Comparison of ENCODE assay signal across 8 cellular contexts in genomic region chr1:171434717-171435346, GRCh38. TPM values are rescaled to one million over a fixed set of nuclear protein-coding genes. Genes with fewer than 3 reads are reported as not detected.
A peak's percentile ranks its signal among the peaks of the same experiment; 100 is the strongest.
DNase-seq lines count a peak whose midpoint lies in the region; ATAC-seq and TF ChIP-seq lines count a peak whose summit lies in the region.

No MANE protein-coding gene starts in this region.

- peak overlapping the region in 3 of 4 donors; percentile 35 to 70 (median 51) for H3K4me3 Mint-ChIP-seq in CD4-positive, CD25-positive, alpha-beta regulatory T cell
- peak overlapping the region; percentile 66 for H3K4me3 Mint-ChIP-seq in activated naive CD8-positive, alpha-beta T cell treated with anti-CD3 and anti-CD28 coated beads, Interleukin-2, amount 10 ng/mL, durations not matched to agents 7 days and 5 days

- H3K27ac Mint-ChIP-seq in CD4-positive, CD25-positive, alpha-beta regulatory T cell: peak overlapping the region; percentile 2 to 97 (median 82)
- peak overlapping the region; percentile 73 for H3K27ac Mint-ChIP-seq in activated naive CD8-positive, alpha-beta T cell treated with anti-CD3 and anti-CD28 coated beads, Interleukin-2, amount 10 ng/mL, durations not matched to agents 7 days and 5 days

- H3K4me1 ChIP-seq in CD4-positive, CD25-positive, alpha-beta regulatory T cell (ENCODE audit: control insufficient read depth, insufficient read depth, low read length, poor library complexity, severe bottlenecking): peaks cover 5% of the 10 kb centered on the region
- no peaks in the 10 kb centered on the region for H3K4me1 ChIP-seq in lung (ENCODE audit: control insufficient read depth in 2 of 2, insufficient read depth in 2 of 2, low read length in 2 of 2)
- H3K4me1 ChIP-seq in prostate gland (replicated peaks): no peaks in the 10 kb centered on the region

- H3K27ac ChIP-seq in CD4-positive, CD25-positive, alpha-beta regulatory T cell (ENCODE audit: insufficient read depth, low read length, poor library complexity, severe bottlenecking): no peak overlapping the region
- H3K27ac ChIP-seq in lung (ENCODE audit: low read depth in 1 of 2, low read length in 1 of 2) (peak overlapping the region in 1 of 2 donors; percentile 70), prostate gland (no peak overlapping the region)

- H3K27me3 ChIP-seq in CD4-positive, CD25-positive, alpha-beta regulatory T cell (ENCODE audit: control insufficient read depth, insufficient read depth, low read length): no peaks in the 10 kb centered on the region
- H3K27me3 ChIP-seq in lung (ENCODE audit: control insufficient read depth, insufficient read depth): no peaks in the 10 kb centered on the region
- H3K27me3 ChIP-seq in prostate gland (replicated peaks; ENCODE audit: insufficient read depth): no peaks in the 10 kb centered on the region

- no peaks in the 10 kb centered on the region for H3K9me3 ChIP-seq in CD4-positive, CD25-positive, alpha-beta regulatory T cell (ENCODE audit: control insufficient read depth in 2 of 2, low read length in 2 of 2)
- H3K9me3 ChIP-seq in lung (ENCODE audit: control insufficient read depth in 2 of 2, insufficient read depth in 1 of 2, low read length in 1 of 2) (no peaks in the 10 kb centered on the region), prostate gland (no peaks in the 10 kb centered on the region)

- H3K4me1 Mint-ChIP-seq in CD4-positive, CD25-positive, alpha-beta regulatory T cell: peaks cover 0 to 10% (median 8%) of the 10 kb centered on the region in 4 donors
- peaks cover 7% of the 10 kb centered on the region for H3K4me1 Mint-ChIP-seq in activated naive CD8-positive, alpha-beta T cell treated with anti-CD3 and anti-CD28 coated beads, Interleukin-2, amount 10 ng/mL, durations not matched to agents 7 days and 5 days

- intact Hi-C loops in prostate gland (cut with DNase I): no loop called here

- H3K4me3 ChIP-seq in CD4-positive, CD25-positive, alpha-beta regulatory T cell (ENCODE audit: low read depth, low read length): peak overlapping the region; percentile 47
- H3K4me3 ChIP-seq in lung (no peak overlapping the region), prostate gland (no peak overlapping the region)

- 27 to 46% methylated on average over 8 to 9 of the region's 9 CpGs for WGBS in lung, 2 donors
- 64% methylated on average over 9 of the region's 9 CpGs for WGBS in prostate gland

- POLR2A ChIA-PET in activated naive CD8-positive, alpha-beta T cell treated with anti-CD3 and anti-CD28 coated beads, Interleukin-2, amount 10 ng/mL, durations not matched to agents 7 days and 5 days (lab: Charles Lee): no interaction called here

- TF ChIP-seq CTCF in lung (IDR thresholded peaks at IDR 0.05; ENCODE audit: control extremely low read depth, extremely low read depth): no peak
- no peak for TF ChIP-seq CTCF in prostate gland (IDR thresholded peaks at IDR 0.05)

- H3K9me3 Mint-ChIP-seq in CD4-positive, CD25-positive, alpha-beta regulatory T cell: peaks cover 0 to 1% (median 0%) of the 10 kb centered on the region in 7 donors
- no peaks in the 10 kb centered on the region for H3K9me3 Mint-ChIP-seq in activated naive CD8-positive, alpha-beta T cell treated with anti-CD3 and anti-CD28 coated beads, Interleukin-2, amount 10 ng/mL, durations not matched to agents 7 days and 5 days

- no peaks in the 10 kb centered on the region for H3K36me3 Mint-ChIP-seq in CD4-positive, CD25-positive, alpha-beta regulatory T cell
- no peaks in the 10 kb centered on the region for H3K36me3 Mint-ChIP-seq in activated naive CD8-positive, alpha-beta T cell treated with anti-CD3 and anti-CD28 coated beads, Interleukin-2, amount 10 ng/mL, durations not matched to agents 7 days and 5 days

- no peaks in the 10 kb centered on the region for H3K36me3 ChIP-seq in CD4-positive, CD25-positive, alpha-beta regulatory T cell (ENCODE audit: control insufficient read depth, insufficient read depth, low read length)
- H3K36me3 ChIP-seq in lung (ENCODE audit: control insufficient read depth in 2 of 2, insufficient read depth in 2 of 2, low read length in 2 of 2) (no peaks in the 10 kb centered on the region), prostate gland (no peaks in the 10 kb centered on the region)

- TF ChIP-seq POLR2A in prostate gland (IDR thresholded peaks at IDR 0.05) (no peak), erythroblast (IDR thresholded peaks at IDR 0.05; ENCODE audit: low read length) (no peak)

- DNase-seq in CD4-positive, CD25-positive, alpha-beta regulatory T cell: peak in 2 of 3 donors; percentile 2 to 8
- DNase-seq in LHCN-M2 (ENCODE audit: low read depth) (peak; percentile 79), lung (ENCODE audit: low spot score) (no peak), prostate gland (ENCODE audit: low spot score) (no peak), 8988T (no peak), erythroblast (lab: John Stamatoyannopoulos, UW) (no peak)
- DNase-seq in activated naive CD8-positive, alpha-beta T cell treated with anti-CD3 and anti-CD28 coated beads, Interleukin-2, amount 10 ng/mL, durations not matched to agents 7 days and 5 days: no peak

- H3K27me3 Mint-ChIP-seq in CD4-positive, CD25-positive, alpha-beta regulatory T cell: peaks cover 5% of the 10 kb centered on the region
- H3K27me3 Mint-ChIP-seq in activated naive CD8-positive, alpha-beta T cell treated with anti-CD3 and anti-CD28 coated beads, Interleukin-2, amount 10 ng/mL, durations not matched to agents 7 days and 5 days: no peaks in the 10 kb centered on the region

- peak; percentile 75 for ATAC-seq in CD4-positive, CD25-positive, alpha-beta regulatory T cell (ENCODE audit: low read depth in 2 of 2)
- peak; percentile 45 for ATAC-seq in activated naive CD8-positive, alpha-beta T cell treated with anti-CD3 and anti-CD28 coated beads, Interleukin-2, amount 10 ng/mL, durations not matched to agents 7 days and 5 days (ENCODE audit: low read depth)
- ATAC-seq in lung (ENCODE audit: insufficient read depth, low FRiP score): peak; percentile 59
- ATAC-seq in GM19467 (IDR thresholded peaks at IDR 0.05; ENCODE audit: unreplicated experiment): no peak

RNA-seq across cellular contexts. Expression of gene PRRC2C, which starts 50.5 kb away (rescaled TPM):
- total RNA-seq in CD4-positive, CD25-positive, alpha-beta regulatory T cell: 371 TPM
- polyA plus RNA-seq in CD4-positive, CD25-positive, alpha-beta regulatory T cell: 10 to 100 TPM; 24.7 to 37.6 (median 34.1) TPM
- total RNA-seq in LHCN-M2 (2014; rRNA removed) (45.5 and 63.6 TPM in 2 replicates), lung (100 to 1,000 TPM; 120 to 121 TPM), prostate gland (100 to 1,000 TPM in 1 of 2 donors, 10 to 100 TPM in 1; 70.1 to 115 TPM)
- polyA plus RNA-seq in LHCN-M2 (2012): 30.5 TPM
- 100 to 1,000 TPM; 246 to 258 TPM for total RNA-seq in activated naive CD8-positive, alpha-beta T cell treated with anti-CD3 and anti-CD28 coated beads, Interleukin-2, amount 10 ng/mL, durations not matched to agents 7 days and 5 days
- 10 to 100 TPM; 35.1 to 41.2 TPM for polyA plus RNA-seq in lung

Comparison
In these comparisons a context has a peak if more than half of its experiments do, and no peak if none do; other contexts are left out.
1. DNase-seq: peak in CD4-positive, CD25-positive, alpha-beta regulatory T cell (2 of 3) and LHCN-M2 (single experiment); none in activated naive CD8-positive, alpha-beta T cell treated with anti-CD3 and anti-CD28 coated beads, Interleukin-2, amount 10 ng/mL, durations not matched to agents 7 days and 5 days (single experiment), lung (single experiment), prostate gland (single experiment), 8988T (single experiment) and erythroblast (0 of 2).